17 cellular contexts compared by ENCODE assay signal in the genomic region with DNA sequence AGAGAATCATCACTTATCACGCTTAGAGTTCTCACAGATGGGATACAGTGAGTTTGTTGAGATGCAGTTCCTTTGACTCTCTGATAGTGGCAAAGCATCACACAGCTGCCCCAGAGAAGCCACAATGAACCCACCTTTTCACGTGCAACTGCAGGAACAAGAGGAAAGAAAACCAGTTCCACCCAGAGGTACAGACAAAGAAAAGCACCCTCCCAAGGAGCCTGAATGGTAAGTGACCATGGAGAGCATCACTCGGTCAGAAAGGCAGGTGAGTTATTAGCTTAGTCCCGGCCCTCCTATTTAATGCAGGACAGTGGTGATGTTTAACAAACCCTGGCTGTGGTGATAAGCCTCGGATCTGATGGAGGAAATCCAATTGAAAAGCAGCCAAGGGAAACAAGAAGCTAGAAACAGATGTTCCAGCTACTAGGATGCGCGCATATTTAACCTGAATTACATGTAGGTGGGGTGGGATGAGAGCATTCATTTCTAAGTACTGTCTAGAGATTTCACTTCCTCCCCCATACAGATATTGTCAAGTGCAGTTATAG.
DNase-seq lines count a peak whose midpoint lies in the region; ATAC-seq and TF ChIP-seq lines count a peak whose summit lies in the region.
"Had no signal": no experiment of that assay in that cellular context is flagged by ENCODE, and none has a peak within 500 bp of the region (broad histone marks: within the 10 kb centered on the region; RNA-seq: fewer than 3 reads in every experiment).

No MANE protein-coding gene starts in this region.

- H3K9me3 ChIP-seq in BE2C = no peaks in the 10 kb centered on the region
- H3K9me3 ChIP-seq: body of pancreas, right atrium auricular region had no signal

- H3K36me3 ChIP-seq in BE2C = no peaks in the 10 kb centered on the region
- H3K36me3 ChIP-seq: right atrium auricular region had no signal

- ATAC-seq in left lobe of liver (peak; percentile 58), HG03280 (IDR thresholded peaks at IDR 0.05; ENCODE audit: unreplicated experiment) (no peak), HG03025 (IDR thresholded peaks at IDR 0.05; ENCODE audit: low FRiP score, unreplicated experiment) (no peak)
- ATAC-seq: activated CD4-positive, alpha-beta T cell treated with anti-CD3 and anti-CD28 coated beads for 36 hours; body of pancreas; naive thymus-derived CD8-positive, alpha-beta T cell had no signal

- no peaks in the 10 kb centered on the region for H3K4me1 ChIP-seq in BE2C
- H3K4me1 ChIP-seq: right atrium auricular region had no signal

- TF ChIP-seq CTCF in choroid plexus epithelial cell (conservative IDR thresholded peaks at IDR 0.05; ENCODE audit: low read depth, low read length) = no peak
- no peak for TF ChIP-seq CTCF in BE2C (IDR thresholded peaks at IDR 0.05; ENCODE audit: low read depth, low read length)

- DNase-seq in LHCN-M2 (ENCODE audit: low read depth) = peak; percentile 4
- peak; percentile 71 for DNase-seq in NCI-H82 (lab: John Stamatoyannopoulos, UW)
- DNase-seq in choroid plexus epithelial cell (ENCODE audit: low read depth) = peak; percentile 54
- DNase-seq in left lobe of liver (ENCODE audit: low spot score) = no peak
- DNase-seq in BE2C = no peak
- DNase-seq in NCI-H1436 (lab: John Stamatoyannopoulos, UW) = no peak
- DNase-seq: activated CD4-positive, alpha-beta T cell treated with anti-CD3 and anti-CD28 coated beads for 36 hours; body of pancreas; DND-41; HFFc6; naive thymus-derived CD8-positive, alpha-beta T cell; NCI-H1694; NCI-H226; stimulated activated CD4-positive, alpha-beta T cell treated with anti-CD3 and anti-CD28 coated beads, Interleukin-15, amount 100 ng/mL, for 24 hours had no signal

- no peaks in the 10 kb centered on the region; the same call in none of the 2 replicates for H3K27me3 ChIP-seq in BE2C
- H3K27me3 ChIP-seq: body of pancreas, right atrium auricular region had no signal

- H3K4me3 ChIP-seq in choroid plexus epithelial cell (ENCODE audit: low read depth, low read length) = no peak overlapping the region
- H3K4me3 ChIP-seq in BE2C (ENCODE audit: low read depth, low read length) = no peak overlapping the region
- H3K4me3 ChIP-seq: body of pancreas, right atrium auricular region had no signal

Comparison
In these comparisons a context has a peak if more than half of its experiments do, and no peak if none do; other contexts are left out.
1. DNase-seq: peak in LHCN-M2 (single experiment), NCI-H82 (single experiment) and choroid plexus epithelial cell (single experiment); none in left lobe of liver (single experiment), BE2C (single experiment) and NCI-H1436 (single experiment).